Comparison of ENCODE assay signal across 14 cellular contexts in the genomic region with DNA sequence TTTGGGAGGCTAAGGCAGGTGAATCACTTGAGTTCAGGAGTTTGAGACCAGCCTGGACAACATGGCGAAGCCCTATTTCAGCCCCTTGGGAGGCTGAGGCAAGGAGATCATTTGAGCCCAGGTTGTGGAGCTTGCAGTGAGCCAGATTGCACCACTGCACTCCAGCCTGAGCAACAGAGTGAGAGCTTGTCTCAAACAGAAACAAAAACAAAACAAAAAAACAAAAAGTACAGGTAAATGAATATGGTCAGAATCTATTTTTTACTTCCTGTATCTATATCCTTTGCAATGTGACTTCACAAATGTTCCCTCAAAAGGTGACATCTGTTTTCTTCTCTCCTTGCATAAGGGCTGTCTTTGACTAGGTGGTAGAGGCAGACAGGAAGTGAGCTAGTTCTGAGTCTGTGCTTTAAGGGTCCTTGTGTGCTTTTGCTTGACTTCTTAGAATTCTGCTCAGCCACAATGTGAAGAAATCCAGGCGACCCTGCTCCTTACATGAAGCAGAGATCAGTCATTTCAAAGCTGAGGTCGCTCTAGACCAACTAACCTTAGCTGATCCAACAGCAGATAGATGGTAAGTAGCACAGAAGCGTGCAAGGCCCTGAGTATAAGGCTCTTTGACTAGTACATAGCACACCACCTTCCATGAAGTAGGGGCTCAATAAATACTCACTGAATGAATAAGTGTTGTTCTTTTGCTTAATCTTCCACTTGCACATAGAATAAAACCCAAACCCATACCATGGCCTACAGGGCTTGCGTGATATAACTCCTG.
"Had no signal": no experiment of that assay in that cellular context is flagged by ENCODE, and none has a peak within 500 bp of the region (broad histone marks: within the 10 kb centered on the region; RNA-seq: fewer than 3 reads in every experiment).

No MANE protein-coding gene starts in this region.

- H3K27ac ChIP-seq: breast epithelium, ovary, thyroid gland, uterus had no signal

- H3K27me3 Mint-ChIP-seq: activated naive CD8-positive, alpha-beta T cell treated with anti-CD3 and anti-CD28 coated beads for 36 hours had no signal

- H3K4me1 ChIP-seq: breast epithelium, thyroid gland, uterus had no signal

- H3K36me3 ChIP-seq: breast epithelium, ovary, thyroid gland, uterus had no signal

- H3K4me3 Mint-ChIP-seq: activated naive CD8-positive, alpha-beta T cell treated with anti-CD3 and anti-CD28 coated beads for 36 hours; nephron progenitor cell had no signal

- DNase-seq: activated CD4-positive, alpha-beta T cell treated with anti-CD3 and anti-CD28 coated beads, Interleukin-2, amount 50 U/mL, for 4 hours; activated gamma-delta T cell; activated naive CD8-positive, alpha-beta T cell treated with anti-CD3 and anti-CD28 coated beads for 36 hours; activated T-cell treated with anti-CD3 and anti-CD28 coated beads, Interleukin-2, amount 50 U/mL, for 48 hours; hypothalamus; kidney glomerular epithelial cell; nephron progenitor cell; ovary; stimulated activated CD4-positive, alpha-beta T cell treated with anti-CD3 and anti-CD28 coated beads, Interleukin-4, amount 100 ng/mL, for 1 hour; stimulated activated CD8-positive, alpha-beta memory T cell treated with anti-CD3 and anti-CD28 coated beads, Interleukin-4, amount 100 ng/mL, for 48 hours; thyroid gland; uterus had no signal

- H3K27me3 ChIP-seq: breast epithelium, ovary, thyroid gland, uterus had no signal

- H3K4me1 Mint-ChIP-seq: activated naive CD8-positive, alpha-beta T cell treated with anti-CD3 and anti-CD28 coated beads for 36 hours; nephron progenitor cell had no signal

- H3K27ac Mint-ChIP-seq: activated naive CD8-positive, alpha-beta T cell treated with anti-CD3 and anti-CD28 coated beads for 36 hours; nephron progenitor cell had no signal

- ATAC-seq: activated CD4-positive, CD25-positive, alpha-beta regulatory T cell treated with anti-CD3 and anti-CD28 coated beads, Interleukin-2, amount 50 U/mL, for 24 hours had no signal

- H3K36me3 Mint-ChIP-seq: activated naive CD8-positive, alpha-beta T cell treated with anti-CD3 and anti-CD28 coated beads for 36 hours had no signal

- H3K9me3 Mint-ChIP-seq: nephron progenitor cell had no signal

- H3K4me3 ChIP-seq: breast epithelium, ovary, thyroid gland, uterus had no signal
